Comparison of ENCODE assay signal across 32 cellular contexts in the genomic region with DNA sequence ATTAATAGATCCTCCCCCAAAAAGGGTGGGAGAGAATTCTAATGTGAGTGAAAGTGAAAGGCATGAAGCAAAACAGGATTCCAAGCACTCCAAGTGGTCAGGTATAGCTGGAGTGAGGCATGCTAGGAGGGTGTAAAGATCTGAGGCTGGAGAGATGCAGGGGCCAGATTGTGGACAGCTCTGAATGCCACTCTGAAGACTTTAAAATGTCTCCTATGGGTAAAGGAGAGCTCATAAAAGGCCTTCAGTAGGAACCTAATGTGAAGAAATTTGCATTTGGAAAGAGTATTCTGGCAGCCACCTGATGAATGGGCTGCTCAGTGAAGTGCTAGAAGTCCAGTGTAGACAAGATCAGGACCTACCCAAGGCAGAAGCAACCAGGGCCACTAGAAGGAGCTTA.
"Had no signal": no experiment of that assay in that cellular context is flagged by ENCODE, and none has a peak within 500 bp of the region (broad histone marks: within the 10 kb centered on the region; RNA-seq: fewer than 3 reads in every experiment).

No MANE protein-coding gene starts in this region.

- H3K36me3 Mint-ChIP-seq: activated naive CD4-positive, alpha-beta T cell treated with anti-CD3 and anti-CD28 coated beads, Interleukin-2, amount 10 ng/mL, durations not matched to agents 7 days and 5 days; activated naive CD8-positive, alpha-beta T cell had no signal

- H3K9me3 Mint-ChIP-seq: activated CD4-positive, alpha-beta memory T cell treated with anti-CD3 and anti-CD28 coated beads, Interleukin-2, amount 10 ng/mL, durations not matched to agents 7 days and 5 days; activated CD4-positive, alpha-beta T cell treated with anti-CD3 and anti-CD28 coated beads, Interleukin-2, amount 10 ng/mL, durations not matched to agents 24 days and 14 days; activated naive CD4-positive, alpha-beta T cell treated with anti-CD3 and anti-CD28 coated beads, Interleukin-2, amount 10 ng/mL, durations not matched to agents 7 days and 5 days; activated T-cell treated with anti-CD3 and anti-CD28 coated beads, Interleukin-2, amount 50 U/mL, for 24 hours; activated T-cell treated with anti-CD3 and anti-CD28 coated beads, Interleukin-2, amount 50 U/mL, for 72 hours; central memory CD8-positive, alpha-beta T cell; dendritic cell treated with granulocyte-macrophage colony-stimulating factor and Interleukin-4, amounts not matched to agents 40 ng/mL and 50 ng/mL, for 4 days; endodermal cell; T-helper 2 cell treated with Interferon-gamma antibody and Interleukin-4, amounts not matched to agents 5 μg/mL and 100 μg/mL, for 36 hours had no signal

- H3K27ac Mint-ChIP-seq: activated CD4-positive, alpha-beta memory T cell treated with anti-CD3 and anti-CD28 coated beads, Interleukin-2, amount 10 ng/mL, durations not matched to agents 7 days and 5 days; activated CD4-positive, alpha-beta T cell treated with anti-CD3 and anti-CD28 coated beads for 36 hours; activated CD4-positive, alpha-beta T cell treated with anti-CD3 and anti-CD28 coated beads, Interleukin-2, amount 10 ng/mL, durations not matched to agents 24 days and 14 days; activated naive CD4-positive, alpha-beta T cell treated with anti-CD3 and anti-CD28 coated beads, Interleukin-2, amount 10 ng/mL, durations not matched to agents 7 days and 5 days; activated naive CD8-positive, alpha-beta T cell; activated T-cell treated with anti-CD3 and anti-CD28 coated beads, Interleukin-2, amount 50 U/mL, for 24 hours; activated T-cell treated with anti-CD3 and anti-CD28 coated beads, Interleukin-2, amount 50 U/mL, for 72 hours; dendritic cell treated with granulocyte-macrophage colony-stimulating factor and Interleukin-4, amounts not matched to agents 40 ng/mL and 50 ng/mL, for 4 days; endodermal cell; T-helper 17 cell; T-helper 2 cell treated with Interferon-gamma antibody and Interleukin-4, amounts not matched to agents 5 μg/mL and 100 μg/mL, for 36 hours had no signal

- H3K27me3 ChIP-seq: brain microvascular endothelial cell, dorsolateral prefrontal cortex had no signal

- DNase-seq: activated CD4-positive, alpha-beta memory T cell treated with anti-CD3 and anti-CD28 coated beads, Interleukin-2, amount 10 ng/mL, durations not matched to agents 7 days and 5 days; activated CD4-positive, alpha-beta T cell treated with anti-CD3 and anti-CD28 coated beads for 36 hours; activated CD4-positive, alpha-beta T cell treated with anti-CD3 and anti-CD28 coated beads, Interleukin-2, amount 10 ng/mL, durations not matched to agents 24 days and 14 days; activated CD4-positive, CD25-positive, alpha-beta regulatory T cell; activated CD4-positive, CD25-positive, alpha-beta regulatory T cell treated with anti-CD3 and anti-CD28 coated beads, Interleukin-2, amount 50 U/mL, for 72 hours; activated CD8-positive, alpha-beta memory T cell treated with anti-CD3 and anti-CD28 coated beads, Interleukin-2, amount 50 U/mL, for 48 hours; activated gamma-delta T cell; activated naive CD4-positive, alpha-beta T cell; activated naive CD4-positive, alpha-beta T cell treated with anti-CD3 and anti-CD28 coated beads, Interleukin-2, amount 10 ng/mL, durations not matched to agents 7 days and 5 days; activated T-cell treated with anti-CD3 and anti-CD28 coated beads for 4 hours; activated T-cell treated with anti-CD3 and anti-CD28 coated beads, Interleukin-2, amount 50 U/mL, for 24 hours; activated T-cell treated with anti-CD3 and anti-CD28 coated beads, Interleukin-2, amount 50 U/mL, for 72 hours; amniotic stem cell; anterior cingulate cortex; brain microvascular endothelial cell; dorsolateral prefrontal cortex; effector memory CD4-positive, alpha-beta T cell; endodermal cell; foreskin fibroblast; head of caudate nucleus; T-helper 17 cell; T1000; WERI-Rb-1 had no signal

- ATAC-seq: activated CD4-positive, alpha-beta T cell treated with anti-CD3 and anti-CD28 coated beads for 36 hours; activated T-cell treated with anti-CD3 and anti-CD28 coated beads, Interleukin-2, amount 50 U/mL, for 72 hours; esophagus mucosa; T-helper 17 cell had no signal

- H3K4me1 Mint-ChIP-seq: activated CD4-positive, alpha-beta memory T cell treated with anti-CD3 and anti-CD28 coated beads, Interleukin-2, amount 10 ng/mL, durations not matched to agents 7 days and 5 days; activated CD4-positive, alpha-beta T cell treated with anti-CD3 and anti-CD28 coated beads, Interleukin-2, amount 10 ng/mL, durations not matched to agents 24 days and 14 days; activated naive CD4-positive, alpha-beta T cell treated with anti-CD3 and anti-CD28 coated beads, Interleukin-2, amount 10 ng/mL, durations not matched to agents 7 days and 5 days; central memory CD8-positive, alpha-beta T cell had no signal

- H3K36me3 ChIP-seq: brain microvascular endothelial cell, WERI-Rb-1 had no signal

- H3K27me3 Mint-ChIP-seq: activated CD4-positive, alpha-beta T cell treated with anti-CD3 and anti-CD28 coated beads for 36 hours; activated CD4-positive, alpha-beta T cell treated with anti-CD3 and anti-CD28 coated beads, Interleukin-2, amount 10 ng/mL, durations not matched to agents 24 days and 14 days; activated naive CD8-positive, alpha-beta T cell; activated T-cell treated with anti-CD3 and anti-CD28 coated beads, Interleukin-2, amount 50 U/mL, for 24 hours; central memory CD8-positive, alpha-beta T cell; dendritic cell treated with granulocyte-macrophage colony-stimulating factor and Interleukin-4, amounts not matched to agents 40 ng/mL and 50 ng/mL, for 4 days had no signal

- H3K27ac ChIP-seq: brain microvascular endothelial cell, coronary artery, dorsolateral prefrontal cortex, WERI-Rb-1 had no signal

- H3K4me3 ChIP-seq: coronary artery, dorsolateral prefrontal cortex had no signal

- FAIRE-seq: astrocyte, bronchial epithelial cell, frontal cortex had no signal

- H3K4me3 Mint-ChIP-seq: activated CD4-positive, alpha-beta memory T cell treated with anti-CD3 and anti-CD28 coated beads, Interleukin-2, amount 10 ng/mL, durations not matched to agents 7 days and 5 days; activated CD4-positive, alpha-beta T cell treated with anti-CD3 and anti-CD28 coated beads for 36 hours; activated CD4-positive, alpha-beta T cell treated with anti-CD3 and anti-CD28 coated beads, Interleukin-2, amount 10 ng/mL, durations not matched to agents 24 days and 14 days; activated naive CD4-positive, alpha-beta T cell treated with anti-CD3 and anti-CD28 coated beads, Interleukin-2, amount 10 ng/mL, durations not matched to agents 7 days and 5 days; activated naive CD8-positive, alpha-beta T cell; activated T-cell treated with anti-CD3 and anti-CD28 coated beads, Interleukin-2, amount 50 U/mL, for 24 hours; activated T-cell treated with anti-CD3 and anti-CD28 coated beads, Interleukin-2, amount 50 U/mL, for 72 hours; central memory CD8-positive, alpha-beta T cell; dendritic cell treated with granulocyte-macrophage colony-stimulating factor and Interleukin-4, amounts not matched to agents 40 ng/mL and 50 ng/mL, for 4 days; endodermal cell; T-helper 17 cell; T-helper 2 cell treated with Interferon-gamma antibody and Interleukin-4, amounts not matched to agents 5 μg/mL and 100 μg/mL, for 36 hours had no signal
